ENCODE assay signal across 19 cellular contexts in the genomic region with DNA sequence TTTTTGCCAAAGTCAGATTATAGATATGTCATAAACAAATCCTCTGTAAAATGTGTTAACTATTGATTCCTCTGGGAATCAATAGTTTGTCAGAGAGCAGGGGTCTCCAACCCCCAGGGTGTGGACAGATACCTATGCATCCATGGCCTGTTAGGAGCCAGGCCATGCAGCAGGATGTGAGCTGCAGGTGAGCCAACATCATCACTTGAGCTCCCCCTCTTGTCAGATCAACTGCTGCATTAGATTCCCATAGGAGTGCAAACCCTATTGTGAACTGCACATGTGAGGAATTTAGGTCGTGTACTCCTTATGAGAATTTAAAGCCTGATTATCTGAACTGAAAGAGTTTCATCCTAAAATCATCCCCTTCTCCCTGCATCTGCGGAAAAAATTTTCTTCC.
DNase-seq lines count a peak whose midpoint lies in the region; ATAC-seq and TF ChIP-seq lines count a peak whose summit lies in the region.
"Had no signal": no experiment of that assay in that cellular context is flagged by ENCODE, and none has a peak within 500 bp of the region (broad histone marks: within the 10 kb centered on the region; RNA-seq: fewer than 3 reads in every experiment).

No MANE protein-coding gene starts in this region.

- no peak overlapping the region for H2BK15ac ChIP-seq in mesendoderm (replicated peaks; ENCODE audit: low read depth)

- H3K27ac ChIP-seq in PC-3 (ENCODE audit: low read length) (no peak overlapping the region), mesendoderm (ENCODE audit: low read depth, low read length) (no peak overlapping the region)
- H3K27ac ChIP-seq: PC-9, RWPE1 had no signal

- no peaks in the 10 kb centered on the region for H3K79me1 ChIP-seq in mesendoderm (ENCODE audit: low read length)

- no peak overlapping the region for H2AFZ ChIP-seq in PC-3 (ENCODE audit: low read length)
- H2AFZ ChIP-seq: PC-9 had no signal

- no peak overlapping the region for H3K4me2 ChIP-seq in PC-3 (ENCODE audit: low read length)
- H3K4me2 ChIP-seq in mesendoderm (ENCODE audit: low read length) = no peak overlapping the region
- H3K4me2 ChIP-seq: PC-9 had no signal

- 0 out of 2 replicates have a peak, but pooled peaks have one; percentile 8 for TF ChIP-seq CTCF in PC-3 (conservative IDR thresholded peaks at IDR 0.05; ENCODE audit: low read depth, low read length)

- no peak overlapping the region for H4K8ac ChIP-seq in mesendoderm (ENCODE audit: low read depth, low read length)

- H2BK5ac ChIP-seq in mesendoderm (ENCODE audit: low read length) = no peak overlapping the region

- H3K79me2 ChIP-seq in PC-3 (ENCODE audit: low read length) = no peaks in the 10 kb centered on the region
- no peaks in the 10 kb centered on the region for H3K79me2 ChIP-seq in mesendoderm (ENCODE audit: control insufficient read depth, insufficient read depth, low read length)

- no peak overlapping the region for H3K23ac ChIP-seq in mesendoderm (ENCODE audit: low read length)

- H3K27me3 ChIP-seq in PC-3 (ENCODE audit: low read length) (no peaks in the 10 kb centered on the region), mesendoderm (ENCODE audit: insufficient read depth, low read length, poor library complexity) (no peaks in the 10 kb centered on the region)

- H3K9ac ChIP-seq in PC-3 (ENCODE audit: low read length) (no peak overlapping the region), mesendoderm (ENCODE audit: low read length) (no peak overlapping the region)

- CTCF ChIA-PET in PC-3 (lab: Charles Lee) = interaction anchor here (1.0 kb wide), 1 partner anchor 54 kb away, joined by 3 read pairs; no protein-coding TSS in a partner anchor

- BruUV-seq in PC-3 (replicated peaks; lab: Mats Ljungman, UMichigan) = no TSS peak

- no peaks in the 10 kb centered on the region for H3F3A ChIP-seq in PC-3 (ENCODE audit: low read length, unreplicated experiment)

- H4K5ac ChIP-seq in mesendoderm (ENCODE audit: low read length) = no peak overlapping the region

- H3K9me2 ChIP-seq in PC-3 (replicated peaks; ENCODE audit: low read length) = no peaks in the 10 kb centered on the region

- no peak overlapping the region for H3K4ac ChIP-seq in mesendoderm (ENCODE audit: low read depth, low read length)

- no peak overlapping the region for H3K18ac ChIP-seq in mesendoderm (ENCODE audit: low read length)

- H2AK5ac ChIP-seq in mesendoderm (ENCODE audit: low read length) = no peak overlapping the region

- H3K4me3 ChIP-seq in PC-3 (ENCODE audit: low read length) (no peak overlapping the region), mesendoderm (ENCODE audit: low read length) (no peak overlapping the region)
- H3K4me3 ChIP-seq: K562, PC-9 had no signal

- DNase-seq in NCI-H748 (lab: John Stamatoyannopoulos, UW; ENCODE audit: unreplicated experiment) = peak; percentile 9
- DNase-seq in NCI-H748 treated with DMSO at 0.1 percent for 48 hours (lab: John Stamatoyannopoulos, UW) = no peak
- peak; percentile 25 for DNase-seq in DMS53 treated with DMSO at 0.1 percent for 48 hours (lab: John Stamatoyannopoulos, UW; ENCODE audit: unreplicated experiment)
- no peak for DNase-seq in PC-3
- DNase-seq in mesendoderm = peak; percentile 18
- DNase-seq in globus pallidus (ENCODE audit: low spot score) = no peak
- DNase-seq in epidermal melanocyte (ENCODE audit: insufficient read length, low spot score) = no peak
- DNase-seq: CD4-positive, alpha-beta T cell; DMS153; EL; GOT3; NCI-H1105 treated with DMSO at 0.1 percent for 48 hours; NCI-H187 treated with DMSO at 0.1 percent for 48 hours; NCI-H2171; PC-9; T-helper 1 cell had no signal

- no peaks in the 10 kb centered on the region for H3K4me1 ChIP-seq in PC-3 (ENCODE audit: insufficient read depth, low read length)
- no peaks in the 10 kb centered on the region for H3K4me1 ChIP-seq in mesendoderm (ENCODE audit: control insufficient read depth, low read depth, low read length)

- ATAC-seq in PC-3 (peak; percentile 67), HG03354 (IDR thresholded peaks at IDR 0.05; ENCODE audit: poor library complexity, severe bottlenecking, unreplicated experiment) (no peak)
- ATAC-seq: K562 had no signal

- POLR2A ChIA-PET in PC-3 (lab: Charles Lee; ENCODE audit: unreplicated experiment) = no interaction called here

- no peaks in the 10 kb centered on the region for H3K9me3 ChIP-seq in PC-3 (ENCODE audit: low read length)

- H4K20me1 ChIP-seq in PC-3 (ENCODE audit: low read length) = no peaks in the 10 kb centered on the region

- no peaks in the 10 kb centered on the region for H3K36me3 ChIP-seq in PC-3 (ENCODE audit: low read depth, low read length)
- H3K36me3 ChIP-seq in mesendoderm (ENCODE audit: control insufficient read depth, insufficient read depth, low read length) = no peaks in the 10 kb centered on the region

- H2BK120ac ChIP-seq in mesendoderm (ENCODE audit: low read depth, low read length) = no peak overlapping the region

- H3K56ac ChIP-seq in mesendoderm (ENCODE audit: low read length) = no peak overlapping the region

- WGBS in mesendoderm (ENCODE audit: extremely low coverage, insufficient coverage, low lambda C conversion rate) = no CpG with 5 or more reads among the region's 2 CpGs

- intact Hi-C loops in PC-3 (cut with micrococcal nuclease) = no loop called here

Comparison
In these comparisons a context has a peak if more than half of its experiments do, and no peak if none do; other contexts are left out.
1. DNase-seq: peak in NCI-H748 (single experiment), DMS53 treated with DMSO at 0.1 percent for 48 hours (single experiment) and mesendoderm (single experiment); none in NCI-H748 treated with DMSO at 0.1 percent for 48 hours (single experiment), PC-3 (single experiment), globus pallidus (single experiment) and epidermal melanocyte (single experiment).